ENCODE assay signal across 1 cellular context in genomic region chr18:24397131-24397693, GRCh38.
A peak's percentile ranks its signal among the peaks of the same experiment; 100 is the strongest.
TF ChIP-seq lines count a peak whose summit lies in the region.

No MANE protein-coding gene starts in this region.

TF ChIP-seq in WTC11, 78 proteins besides CTCF, POLR2A, EP300 and RAD21 (continued from another document):
- TF ChIP-seq, protein P1, sequence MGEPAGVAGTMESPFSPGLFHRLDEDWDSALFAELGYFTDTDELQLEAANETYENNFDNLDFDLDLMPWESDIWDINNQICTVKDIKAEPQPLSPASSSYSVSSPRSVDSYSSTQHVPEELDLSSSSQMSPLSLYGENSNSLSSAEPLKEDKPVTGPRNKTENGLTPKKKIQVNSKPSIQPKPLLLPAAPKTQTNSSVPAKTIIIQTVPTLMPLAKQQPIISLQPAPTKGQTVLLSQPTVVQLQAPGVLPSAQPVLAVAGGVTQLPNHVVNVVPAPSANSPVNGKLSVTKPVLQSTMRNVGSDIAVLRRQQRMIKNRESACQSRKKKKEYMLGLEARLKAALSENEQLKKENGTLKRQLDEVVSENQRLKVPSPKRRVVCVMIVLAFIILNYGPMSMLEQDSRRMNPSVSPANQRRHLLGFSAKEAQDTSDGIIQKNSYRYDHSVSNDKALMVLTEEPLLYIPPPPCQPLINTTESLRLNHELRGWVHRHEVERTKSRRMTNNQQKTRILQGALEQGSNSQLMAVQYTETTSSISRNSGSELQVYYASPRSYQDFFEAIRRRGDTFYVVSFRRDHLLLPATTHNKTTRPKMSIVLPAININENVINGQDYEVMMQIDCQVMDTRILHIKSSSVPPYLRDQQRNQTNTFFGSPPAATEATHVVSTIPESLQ (CRISPR knock-in tag; IDR thresholded peaks at IDR 0.05): no peak
- TF ChIP-seq EMX1 (CRISPR knock-in tag; IDR thresholded peaks at IDR 0.05) (no peak), ESRRA (CRISPR knock-in tag; IDR thresholded peaks at IDR 0.05; ENCODE audit: borderline replicate concordance) (0 out of 2 replicates have a peak, but pooled peaks have one; percentile 57), ZSCAN18 (CRISPR knock-in tag; IDR thresholded peaks at IDR 0.05) (no peak), PRDM15 (CRISPR knock-in tag; IDR thresholded peaks at IDR 0.05) (no peak), ZNF425 (CRISPR knock-in tag; conservative IDR thresholded peaks at IDR 0.05) (no peak), NFE2L1 (CRISPR knock-in tag; IDR thresholded peaks at IDR 0.05) (no peak), FOXJ3 (CRISPR knock-in tag; IDR thresholded peaks at IDR 0.05; ENCODE audit: borderline replicate concordance) (no peak), USF2 (CRISPR knock-in tag; IDR thresholded peaks at IDR 0.05) (peak; percentile 69; the same call in 1 of the 2 replicates), GTF2I (CRISPR knock-in tag; conservative IDR thresholded peaks at IDR 0.05) (no peak), GRHL2 (CRISPR knock-in tag; IDR thresholded peaks at IDR 0.05; ENCODE audit: insufficient replicate concordance, severe bottlenecking) (no peak), JUN (CRISPR knock-in tag; IDR thresholded peaks at IDR 0.05) (peak; percentile 6; the same call in 1 of the 2 replicates), CDX4 (CRISPR knock-in tag; IDR thresholded peaks at IDR 0.05; ENCODE audit: borderline replicate concordance) (no peak), NR3C1 (CRISPR knock-in tag; conservative IDR thresholded peaks at IDR 0.05; ENCODE audit: low read depth) (no peak), SOX15 (CRISPR knock-in tag; IDR thresholded peaks at IDR 0.05) (no peak), CREM (CRISPR knock-in tag; IDR thresholded peaks at IDR 0.05) (no peak)
- TF ChIP-seq, protein P2, sequence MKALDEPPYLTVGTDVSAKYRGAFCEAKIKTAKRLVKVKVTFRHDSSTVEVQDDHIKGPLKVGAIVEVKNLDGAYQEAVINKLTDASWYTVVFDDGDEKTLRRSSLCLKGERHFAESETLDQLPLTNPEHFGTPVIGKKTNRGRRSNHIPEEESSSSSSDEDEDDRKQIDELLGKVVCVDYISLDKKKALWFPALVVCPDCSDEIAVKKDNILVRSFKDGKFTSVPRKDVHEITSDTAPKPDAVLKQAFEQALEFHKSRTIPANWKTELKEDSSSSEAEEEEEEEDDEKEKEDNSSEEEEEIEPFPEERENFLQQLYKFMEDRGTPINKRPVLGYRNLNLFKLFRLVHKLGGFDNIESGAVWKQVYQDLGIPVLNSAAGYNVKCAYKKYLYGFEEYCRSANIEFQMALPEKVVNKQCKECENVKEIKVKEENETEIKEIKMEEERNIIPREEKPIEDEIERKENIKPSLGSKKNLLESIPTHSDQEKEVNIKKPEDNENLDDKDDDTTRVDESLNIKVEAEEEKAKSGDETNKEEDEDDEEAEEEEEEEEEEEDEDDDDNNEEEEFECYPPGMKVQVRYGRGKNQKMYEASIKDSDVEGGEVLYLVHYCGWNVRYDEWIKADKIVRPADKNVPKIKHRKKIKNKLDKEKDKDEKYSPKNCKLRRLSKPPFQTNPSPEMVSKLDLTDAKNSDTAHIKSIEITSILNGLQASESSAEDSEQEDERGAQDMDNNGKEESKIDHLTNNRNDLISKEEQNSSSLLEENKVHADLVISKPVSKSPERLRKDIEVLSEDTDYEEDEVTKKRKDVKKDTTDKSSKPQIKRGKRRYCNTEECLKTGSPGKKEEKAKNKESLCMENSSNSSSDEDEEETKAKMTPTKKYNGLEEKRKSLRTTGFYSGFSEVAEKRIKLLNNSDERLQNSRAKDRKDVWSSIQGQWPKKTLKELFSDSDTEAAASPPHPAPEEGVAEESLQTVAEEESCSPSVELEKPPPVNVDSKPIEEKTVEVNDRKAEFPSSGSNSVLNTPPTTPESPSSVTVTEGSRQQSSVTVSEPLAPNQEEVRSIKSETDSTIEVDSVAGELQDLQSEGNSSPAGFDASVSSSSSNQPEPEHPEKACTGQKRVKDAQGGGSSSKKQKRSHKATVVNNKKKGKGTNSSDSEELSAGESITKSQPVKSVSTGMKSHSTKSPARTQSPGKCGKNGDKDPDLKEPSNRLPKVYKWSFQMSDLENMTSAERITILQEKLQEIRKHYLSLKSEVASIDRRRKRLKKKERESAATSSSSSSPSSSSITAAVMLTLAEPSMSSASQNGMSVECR (CRISPR knock-in tag; IDR thresholded peaks at IDR 0.05; ENCODE audit: borderline replicate concordance): 0 out of 2 replicates have a peak, but pooled peaks have one; percentile 18
